Comparison of ENCODE assay signal across 1 cellular context in the genomic region with DNA sequence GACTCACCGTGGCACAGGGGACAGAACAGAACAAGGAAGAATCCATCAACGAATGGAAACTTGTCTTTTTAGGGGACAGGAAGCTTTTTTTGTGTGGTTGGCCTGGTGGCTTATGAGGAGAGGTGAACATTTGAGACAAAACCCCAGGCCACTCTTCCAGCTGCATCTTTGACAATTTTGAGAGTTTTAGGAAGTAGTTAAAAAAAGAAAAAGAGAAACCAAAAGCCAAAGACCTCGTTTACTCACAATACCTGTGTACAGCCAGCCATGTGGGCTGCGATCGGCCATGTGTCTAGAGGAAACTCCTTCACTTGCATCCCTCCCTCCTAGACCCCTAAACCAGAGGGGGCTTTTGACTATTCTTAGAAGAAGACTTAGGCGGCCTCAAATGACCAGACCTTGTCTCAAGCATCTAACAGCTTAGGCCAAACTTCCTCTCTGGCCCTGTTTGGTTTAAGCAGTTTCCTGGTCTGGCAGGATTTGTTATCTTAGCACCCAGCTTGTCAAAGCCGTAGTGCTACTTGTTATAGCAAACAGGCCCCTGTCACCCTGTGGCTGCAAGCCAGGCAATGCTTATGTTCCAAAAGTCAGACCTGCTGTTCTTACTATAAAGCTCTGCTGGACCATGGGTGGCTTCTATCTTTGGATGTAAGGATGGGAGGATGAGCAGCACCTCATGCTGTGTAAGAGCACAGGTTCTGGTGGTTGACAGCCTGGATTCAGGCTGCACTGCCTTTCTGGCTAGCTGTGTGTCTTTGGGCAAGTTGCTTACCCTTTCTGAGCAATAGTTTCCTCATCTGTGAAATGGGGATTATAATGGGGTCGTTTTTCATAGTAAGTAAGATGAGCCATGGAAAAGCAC.
TF ChIP-seq lines count a peak whose summit lies in the region.

No MANE protein-coding gene starts in this region.

TF ChIP-seq in K562, 482 proteins besides CTCF, POLR2A, EP300 and RAD21 (continued from another document and continues in another):
- TF ChIP-seq BDP1 (IDR thresholded peaks at IDR 0.05; ENCODE audit: insufficient read depth, insufficient read length) (no peak), ZNF3 (CRISPR knock-in tag; IDR thresholded peaks at IDR 0.05) (no peak), ELF4 (CRISPR knock-in tag; IDR thresholded peaks at IDR 0.05) (peak; percentile 80), SMARCA5 (IDR thresholded peaks at IDR 0.05) (peak; percentile 98), HNRNPK (IDR thresholded peaks at IDR 0.05; ENCODE audit: low read depth, low read length, poor library complexity, severe bottlenecking) (no peak), ZNF175 (CRISPR knock-in tag; IDR thresholded peaks at IDR 0.05; ENCODE audit: low read depth) (peak; percentile 55; the same call in 1 of the 2 replicates), ZNF584 (CRISPR knock-in tag; IDR thresholded peaks at IDR 0.05; ENCODE audit: low read depth) (peak; percentile 57; the same call in 1 of the 2 replicates), HNRNPLL (IDR thresholded peaks at IDR 0.05; ENCODE audit: low read depth, low read length, poor library complexity, severe bottlenecking) (no peak), CBFA2T3 (IDR thresholded peaks at IDR 0.05) (peak; percentile 97), NFRKB (IDR thresholded peaks at IDR 0.05; ENCODE audit: low read depth) (peak; percentile 84), NFIC (IDR thresholded peaks at IDR 0.05) (peak; percentile 97), CREBBP (IDR thresholded peaks at IDR 0.05; ENCODE audit: low read depth, low read length) (no peak), EP400 (IDR thresholded peaks at IDR 0.05) (peak; percentile 65), ZNF134 (CRISPR knock-in tag; conservative IDR thresholded peaks at IDR 0.05) (0 out of 2 replicates have a peak, but pooled peaks have one; percentile 14), POLR2AphosphoS2 (IDR thresholded peaks at IDR 0.05; ENCODE audit: low read length) (no peak), NCOA6 (IDR thresholded peaks at IDR 0.05) (no peak), CBX1 (IDR thresholded peaks at IDR 0.05; ENCODE audit: low read depth) (peak; percentile 96), ZBED1 (IDR thresholded peaks at IDR 0.05) (peak; percentile 70; the same call in 1 of the 2 replicates), SMARCE1 (IDR thresholded peaks at IDR 0.05) (peak; percentile 92), DNMT1 (IDR thresholded peaks at IDR 0.05) (no peak), BACH1 (tag; IDR thresholded peaks at IDR 0.05) (no peak), SRF (CRISPR knock-in tag; IDR thresholded peaks at IDR 0.05) (peak in 1 of 2 experiments; percentile 66; a peak in 1 of 4 replicates), ZMIZ1 (IDR thresholded peaks at IDR 0.05; ENCODE audit: low read depth in 2 of 2, low read length in 2 of 2) (peak in 1 of 2 experiments; percentile 91; a peak in 2 of 4 replicates), ZNF384 (IDR thresholded peaks at IDR 0.05; ENCODE audit: low read depth, low read length) (no peak), ZEB2 (IDR thresholded peaks at IDR 0.05) (peak; percentile 37; the same call in 1 of the 2 replicates), NEUROD1 (IDR thresholded peaks at IDR 0.05; ENCODE audit: borderline replicate concordance, low read depth, low read length, partially characterized antibody) (peak; percentile 79), HDAC3 (IDR thresholded peaks at IDR 0.05; ENCODE audit: borderline replicate concordance, partially characterized antibody) (peak; percentile 90), MEF2D (tag; conservative IDR thresholded peaks at IDR 0.05; ENCODE audit: low read depth) (peak; percentile 71; the same call in 1 of the 2 replicates), MEIS2 (IDR thresholded peaks at IDR 0.05; ENCODE audit: partially characterized antibody) (peak; percentile 92), RCOR1 (IDR thresholded peaks at IDR 0.05; ENCODE audit: borderline replicate concordance in 1 of 2, low read depth in 2 of 2, low read length in 2 of 2) (peak; percentile 85 to 87), MTA1 (IDR thresholded peaks at IDR 0.05; ENCODE audit: borderline replicate concordance) (peak; percentile 21; the same call in 1 of the 2 replicates), SAFB2 (IDR thresholded peaks at IDR 0.05; ENCODE audit: borderline replicate concordance, low read depth, low read length, severe bottlenecking) (no peak), ZNF639 (CRISPR knock-in tag; conservative IDR thresholded peaks at IDR 0.05 in 1 of 2, IDR thresholded peaks at IDR 0.05 in 1 of 2) (peak in 1 of 2 experiments; percentile 71; a peak in 1 of 4 replicates), KDM2B (CRISPR knock-in tag; IDR thresholded peaks at IDR 0.05) (no peak), HLTF (IDR thresholded peaks at IDR 0.05) (no peak), ATF3 (IDR thresholded peaks at IDR 0.05) (no peak; the same call in 1 of the 2 replicates), ATF3 (CRISPR knock-in tag; conservative IDR thresholded peaks at IDR 0.05) (peak; percentile 74; the same call in 1 of the 2 replicates), NFE2 (IDR thresholded peaks at IDR 0.05; ENCODE audit: low read depth) (peak; percentile 48; the same call in 1 of the 2 replicates), NR2C2 (CRISPR knock-in tag; IDR thresholded peaks at IDR 0.05) (no peak), NR2C2 (tag; IDR thresholded peaks at IDR 0.05) (peak; percentile 60), MEF2A (IDR thresholded peaks at IDR 0.05; ENCODE audit: control insufficient read depth, low read depth, low read length) (peak; percentile 72), CHD4 (IDR thresholded peaks at IDR 0.05; ENCODE audit: insufficient read depth, insufficient replicate concordance, low read depth, low read length, poor library complexity, severe bottlenecking) (peak; percentile 35), NRF1 (conservative IDR thresholded peaks at IDR 0.05 in 1 of 2, IDR thresholded peaks at IDR 0.05 in 1 of 2) (peak in 1 of 2 experiments; percentile 34; a peak in 2 of 4 replicates)
- TF ChIP-seq, protein P1, sequence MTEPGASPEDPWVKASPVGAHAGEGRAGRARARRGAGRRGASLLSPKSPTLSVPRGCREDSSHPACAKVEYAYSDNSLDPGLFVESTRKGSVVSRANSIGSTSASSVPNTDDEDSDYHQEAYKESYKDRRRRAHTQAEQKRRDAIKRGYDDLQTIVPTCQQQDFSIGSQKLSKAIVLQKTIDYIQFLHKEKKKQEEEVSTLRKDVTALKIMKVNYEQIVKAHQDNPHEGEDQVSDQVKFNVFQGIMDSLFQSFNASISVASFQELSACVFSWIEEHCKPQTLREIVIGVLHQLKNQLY (CRISPR knock-in tag; conservative IDR thresholded peaks at IDR 0.05) = no peak
- TF ChIP-seq, protein P2, sequence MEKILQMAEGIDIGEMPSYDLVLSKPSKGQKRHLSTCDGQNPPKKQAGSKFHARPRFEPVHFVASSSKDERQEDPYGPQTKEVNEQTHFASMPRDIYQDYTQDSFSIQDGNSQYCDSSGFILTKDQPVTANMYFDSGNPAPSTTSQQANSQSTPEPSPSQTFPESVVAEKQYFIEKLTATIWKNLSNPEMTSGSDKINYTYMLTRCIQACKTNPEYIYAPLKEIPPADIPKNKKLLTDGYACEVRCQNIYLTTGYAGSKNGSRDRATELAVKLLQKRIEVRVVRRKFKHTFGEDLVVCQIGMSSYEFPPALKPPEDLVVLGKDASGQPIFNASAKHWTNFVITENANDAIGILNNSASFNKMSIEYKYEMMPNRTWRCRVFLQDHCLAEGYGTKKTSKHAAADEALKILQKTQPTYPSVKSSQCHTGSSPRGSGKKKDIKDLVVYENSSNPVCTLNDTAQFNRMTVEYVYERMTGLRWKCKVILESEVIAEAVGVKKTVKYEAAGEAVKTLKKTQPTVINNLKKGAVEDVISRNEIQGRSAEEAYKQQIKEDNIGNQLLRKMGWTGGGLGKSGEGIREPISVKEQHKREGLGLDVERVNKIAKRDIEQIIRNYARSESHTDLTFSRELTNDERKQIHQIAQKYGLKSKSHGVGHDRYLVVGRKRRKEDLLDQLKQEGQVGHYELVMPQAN (IDR thresholded peaks at IDR 0.05; ENCODE audit: borderline replicate concordance) = peak; percentile 36; the same call in 1 of the 2 replicates
- TF ChIP-seq, protein P3, sequence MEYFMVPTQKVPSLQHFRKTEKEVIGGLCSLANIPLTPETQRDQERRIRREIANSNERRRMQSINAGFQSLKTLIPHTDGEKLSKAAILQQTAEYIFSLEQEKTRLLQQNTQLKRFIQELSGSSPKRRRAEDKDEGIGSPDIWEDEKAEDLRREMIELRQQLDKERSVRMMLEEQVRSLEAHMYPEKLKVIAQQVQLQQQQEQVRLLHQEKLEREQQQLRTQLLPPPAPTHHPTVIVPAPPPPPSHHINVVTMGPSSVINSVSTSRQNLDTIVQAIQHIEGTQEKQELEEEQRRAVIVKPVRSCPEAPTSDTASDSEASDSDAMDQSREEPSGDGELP (CRISPR knock-in tag; IDR thresholded peaks at IDR 0.05; ENCODE audit: borderline replicate concordance) = peak; percentile 62; the same call in 1 of the 2 replicates
- TF ChIP-seq, protein P4, sequence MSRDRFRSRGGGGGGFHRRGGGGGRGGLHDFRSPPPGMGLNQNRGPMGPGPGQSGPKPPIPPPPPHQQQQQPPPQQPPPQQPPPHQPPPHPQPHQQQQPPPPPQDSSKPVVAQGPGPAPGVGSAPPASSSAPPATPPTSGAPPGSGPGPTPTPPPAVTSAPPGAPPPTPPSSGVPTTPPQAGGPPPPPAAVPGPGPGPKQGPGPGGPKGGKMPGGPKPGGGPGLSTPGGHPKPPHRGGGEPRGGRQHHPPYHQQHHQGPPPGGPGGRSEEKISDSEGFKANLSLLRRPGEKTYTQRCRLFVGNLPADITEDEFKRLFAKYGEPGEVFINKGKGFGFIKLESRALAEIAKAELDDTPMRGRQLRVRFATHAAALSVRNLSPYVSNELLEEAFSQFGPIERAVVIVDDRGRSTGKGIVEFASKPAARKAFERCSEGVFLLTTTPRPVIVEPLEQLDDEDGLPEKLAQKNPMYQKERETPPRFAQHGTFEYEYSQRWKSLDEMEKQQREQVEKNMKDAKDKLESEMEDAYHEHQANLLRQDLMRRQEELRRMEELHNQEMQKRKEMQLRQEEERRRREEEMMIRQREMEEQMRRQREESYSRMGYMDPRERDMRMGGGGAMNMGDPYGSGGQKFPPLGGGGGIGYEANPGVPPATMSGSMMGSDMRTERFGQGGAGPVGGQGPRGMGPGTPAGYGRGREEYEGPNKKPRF (IDR thresholded peaks at IDR 0.05; ENCODE audit: low read depth, low read length) = no peak
- TF ChIP-seq, protein P5, sequence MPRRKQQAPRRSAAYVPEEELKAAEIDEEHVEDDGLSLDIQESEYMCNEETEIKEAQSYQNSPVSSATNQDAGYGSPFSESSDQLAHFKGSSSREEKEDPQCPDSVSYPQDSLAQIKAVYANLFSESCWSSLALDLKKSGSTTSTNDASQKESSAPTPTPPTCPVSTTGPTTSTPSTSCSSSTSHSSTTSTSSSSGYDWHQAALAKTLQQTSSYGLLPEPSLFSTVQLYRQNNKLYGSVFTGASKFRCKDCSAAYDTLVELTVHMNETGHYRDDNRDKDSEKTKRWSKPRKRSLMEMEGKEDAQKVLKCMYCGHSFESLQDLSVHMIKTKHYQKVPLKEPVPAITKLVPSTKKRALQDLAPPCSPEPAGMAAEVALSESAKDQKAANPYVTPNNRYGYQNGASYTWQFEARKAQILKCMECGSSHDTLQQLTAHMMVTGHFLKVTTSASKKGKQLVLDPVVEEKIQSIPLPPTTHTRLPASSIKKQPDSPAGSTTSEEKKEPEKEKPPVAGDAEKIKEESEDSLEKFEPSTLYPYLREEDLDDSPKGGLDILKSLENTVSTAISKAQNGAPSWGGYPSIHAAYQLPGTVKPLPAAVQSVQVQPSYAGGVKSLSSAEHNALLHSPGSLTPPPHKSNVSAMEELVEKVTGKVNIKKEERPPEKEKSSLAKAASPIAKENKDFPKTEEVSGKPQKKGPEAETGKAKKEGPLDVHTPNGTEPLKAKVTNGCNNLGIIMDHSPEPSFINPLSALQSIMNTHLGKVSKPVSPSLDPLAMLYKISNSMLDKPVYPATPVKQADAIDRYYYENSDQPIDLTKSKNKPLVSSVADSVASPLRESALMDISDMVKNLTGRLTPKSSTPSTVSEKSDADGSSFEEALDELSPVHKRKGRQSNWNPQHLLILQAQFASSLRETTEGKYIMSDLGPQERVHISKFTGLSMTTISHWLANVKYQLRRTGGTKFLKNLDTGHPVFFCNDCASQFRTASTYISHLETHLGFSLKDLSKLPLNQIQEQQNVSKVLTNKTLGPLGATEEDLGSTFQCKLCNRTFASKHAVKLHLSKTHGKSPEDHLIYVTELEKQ (CRISPR knock-in tag; IDR thresholded peaks at IDR 0.05) = no peak
